Comparison of ENCODE assay signal across 16 cellular contexts in the genomic region with DNA sequence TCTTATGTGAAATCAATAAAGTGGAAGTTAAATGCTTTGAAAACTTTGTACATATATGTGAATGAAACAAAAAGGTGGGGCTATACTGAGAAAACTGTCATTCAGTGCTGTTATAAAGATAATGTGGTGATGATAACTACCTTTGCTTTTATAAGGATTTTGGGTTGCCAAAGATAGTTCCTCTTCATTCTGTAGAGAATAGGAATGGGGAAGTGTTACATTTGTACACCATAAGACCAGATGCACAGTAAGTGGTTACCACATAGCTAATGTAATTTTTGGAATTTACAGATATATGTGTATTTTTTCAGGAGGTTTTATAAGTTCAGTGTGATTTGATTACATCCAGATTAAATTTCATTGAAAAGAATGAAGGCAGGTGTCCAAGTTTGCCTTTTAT.
"Had no signal": no experiment of that assay in that cellular context is flagged by ENCODE, and none has a peak within 500 bp of the region (broad histone marks: within the 10 kb centered on the region; RNA-seq: fewer than 3 reads in every experiment).

No MANE protein-coding gene starts in this region.

- H3K9me3 Mint-ChIP-seq: activated naive CD4-positive, alpha-beta T cell treated with anti-CD3 and anti-CD28 coated beads, Interleukin-2, amount 50 U/mL, for 72 hours; activated T-cell treated with anti-CD3 and anti-CD28 coated beads, Interleukin-2, amount 50 U/mL, for 24 hours; stimulated activated naive CD8-positive, alpha-beta T cell treated with anti-CD3 and anti-CD28 coated beads, Interleukin-15, Interleukin-2, amounts not matched to agents 100 ng/mL and 50 ng/mL, for 24 hours; T-helper 2 cell treated with Interferon-gamma antibody and Interleukin-4, amounts not matched to agents 5 μg/mL and 100 μg/mL, for 36 hours had no signal

- DNase-seq: activated CD4-positive, alpha-beta T cell treated with anti-CD3 and anti-CD28 coated beads, Interleukin-2, amount 50 U/mL, for 48 hours; activated gamma-delta T cell; activated T-cell treated with anti-CD3 and anti-CD28 coated beads, Interleukin-2, amount 50 U/mL, for 24 hours; amygdala; central memory CD4-positive, alpha-beta T cell; colonic mucosa; left cardiac atrium; lower lobe of right lung; ovary; right lobe of liver; upper lobe of left lung had no signal

- H3K27ac Mint-ChIP-seq: activated naive CD4-positive, alpha-beta T cell treated with anti-CD3 and anti-CD28 coated beads, Interleukin-2, amount 50 U/mL, for 72 hours; brain; T-helper 2 cell treated with Interferon-gamma antibody and Interleukin-4, amounts not matched to agents 5 μg/mL and 100 μg/mL, for 36 hours had no signal

- H3K27me3 Mint-ChIP-seq: activated T-cell treated with anti-CD3 and anti-CD28 coated beads, Interleukin-2, amount 50 U/mL, for 24 hours; stimulated activated naive CD8-positive, alpha-beta T cell treated with anti-CD3 and anti-CD28 coated beads, Interleukin-15, Interleukin-2, amounts not matched to agents 100 ng/mL and 50 ng/mL, for 24 hours had no signal

- H3K4me3 Mint-ChIP-seq: activated T-cell treated with anti-CD3 and anti-CD28 coated beads, Interleukin-2, amount 50 U/mL, for 24 hours; brain; stimulated activated naive CD8-positive, alpha-beta T cell treated with anti-CD3 and anti-CD28 coated beads, Interleukin-15, Interleukin-2, amounts not matched to agents 100 ng/mL and 50 ng/mL, for 24 hours; T-helper 2 cell treated with Interferon-gamma antibody and Interleukin-4, amounts not matched to agents 5 μg/mL and 100 μg/mL, for 36 hours had no signal

- ATAC-seq: activated naive CD4-positive, alpha-beta T cell treated with anti-CD3 and anti-CD28 coated beads, Interleukin-2, amount 50 U/mL, for 72 hours; gastroesophageal sphincter; left cardiac atrium; right lobe of liver had no signal
